1 cellular context compared by ENCODE assay signal in the genomic region with DNA sequence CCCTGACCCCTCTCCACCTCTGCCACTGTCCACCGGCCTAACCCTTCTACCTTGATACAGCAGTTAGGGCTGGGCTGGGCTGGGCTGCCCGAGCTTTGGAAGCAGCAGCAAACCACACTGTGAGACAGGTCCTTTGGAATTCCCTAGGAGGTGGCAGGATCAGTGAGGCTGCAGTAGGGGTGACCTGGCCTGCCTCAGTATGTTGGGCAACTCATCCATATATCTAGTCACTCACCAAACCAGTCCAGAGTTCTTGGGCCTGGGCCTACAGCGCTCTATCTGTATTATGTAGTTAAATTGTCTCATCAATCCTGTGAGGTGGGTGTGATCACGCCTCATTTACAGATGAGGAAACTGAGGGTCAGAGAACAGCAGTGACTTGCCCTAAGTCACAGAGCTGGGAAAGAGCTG.
TF ChIP-seq lines count a peak whose summit lies in the region.

No MANE protein-coding gene starts in this region.

TF ChIP-seq in GM12878, 131 proteins besides CTCF, POLR2A, EP300 and RAD21:
- TF ChIP-seq IKZF2 (IDR thresholded peaks at IDR 0.05) (no peak), RFX5 (IDR thresholded peaks at IDR 0.05; ENCODE audit: low read depth, low read length) (no peak), ZNF207 (IDR thresholded peaks at IDR 0.05; ENCODE audit: borderline replicate concordance) (no peak), CHD4 (IDR thresholded peaks at IDR 0.05) (no peak), YY1 (IDR thresholded peaks at IDR 0.05; ENCODE audit: low read depth, low read length) (no peak), SUPT20H (IDR thresholded peaks at IDR 0.05; ENCODE audit: borderline replicate concordance, control insufficient read depth, low read depth, low read length) (no peak), RELA (IDR thresholded peaks at IDR 0.05; ENCODE audit: borderline replicate concordance, partially characterized antibody) (no peak), ZNF274 (IDR thresholded peaks at IDR 0.05; ENCODE audit: insufficient read depth, insufficient read length) (no peak), PAX5 (IDR thresholded peaks at IDR 0.05; ENCODE audit: borderline replicate concordance, low read depth, low read length) (no peak), STAT3 (IDR thresholded peaks at IDR 0.05; ENCODE audit: low read depth, low read length) (no peak), WRNIP1 (IDR thresholded peaks at IDR 0.05; ENCODE audit: borderline replicate concordance, low read depth, low read length) (no peak)
- TF ChIP-seq, protein P1, sequence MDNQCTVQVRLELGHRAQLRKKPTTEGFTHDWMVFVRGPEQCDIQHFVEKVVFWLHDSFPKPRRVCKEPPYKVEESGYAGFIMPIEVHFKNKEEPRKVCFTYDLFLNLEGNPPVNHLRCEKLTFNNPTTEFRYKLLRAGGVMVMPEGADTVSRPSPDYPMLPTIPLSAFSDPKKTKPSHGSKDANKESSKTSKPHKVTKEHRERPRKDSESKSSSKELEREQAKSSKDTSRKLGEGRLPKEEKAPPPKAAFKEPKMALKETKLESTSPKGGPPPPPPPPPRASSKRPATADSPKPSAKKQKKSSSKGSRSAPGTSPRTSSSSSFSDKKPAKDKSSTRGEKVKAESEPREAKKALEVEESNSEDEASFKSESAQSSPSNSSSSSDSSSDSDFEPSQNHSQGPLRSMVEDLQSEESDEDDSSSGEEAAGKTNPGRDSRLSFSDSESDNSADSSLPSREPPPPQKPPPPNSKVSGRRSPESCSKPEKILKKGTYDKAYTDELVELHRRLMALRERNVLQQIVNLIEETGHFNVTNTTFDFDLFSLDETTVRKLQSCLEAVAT (IDR thresholded peaks at IDR 0.05) = no peak
- TF ChIP-seq, protein P2, sequence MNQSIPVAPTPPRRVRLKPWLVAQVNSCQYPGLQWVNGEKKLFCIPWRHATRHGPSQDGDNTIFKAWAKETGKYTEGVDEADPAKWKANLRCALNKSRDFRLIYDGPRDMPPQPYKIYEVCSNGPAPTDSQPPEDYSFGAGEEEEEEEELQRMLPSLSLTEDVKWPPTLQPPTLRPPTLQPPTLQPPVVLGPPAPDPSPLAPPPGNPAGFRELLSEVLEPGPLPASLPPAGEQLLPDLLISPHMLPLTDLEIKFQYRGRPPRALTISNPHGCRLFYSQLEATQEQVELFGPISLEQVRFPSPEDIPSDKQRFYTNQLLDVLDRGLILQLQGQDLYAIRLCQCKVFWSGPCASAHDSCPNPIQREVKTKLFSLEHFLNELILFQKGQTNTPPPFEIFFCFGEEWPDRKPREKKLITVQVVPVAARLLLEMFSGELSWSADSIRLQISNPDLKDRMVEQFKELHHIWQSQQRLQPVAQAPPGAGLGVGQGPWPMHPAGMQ (IDR thresholded peaks at IDR 0.05; ENCODE audit: borderline replicate concordance) = no peak
